ENCODE assay signal across 8 cellular contexts in genomic region chr9:117073539-117074336, GRCh38.
DNase-seq lines count a peak whose midpoint lies in the region; ATAC-seq and TF ChIP-seq lines count a peak whose summit lies in the region.

No MANE protein-coding gene starts in this region.

- H3K9me3 ChIP-seq in upper lobe of left lung = no peaks in the 10 kb centered on the region

- no peaks in the 10 kb centered on the region for H3K36me3 ChIP-seq in upper lobe of left lung

- no peak for TF ChIP-seq POLR2A in upper lobe of left lung (IDR thresholded peaks at IDR 0.05)

- H3K4me1 ChIP-seq in upper lobe of left lung = no peaks in the 10 kb centered on the region

- WGBS in upper lobe of left lung, 2 donors = 62 to 65% methylated on average over 11 of the region's 11 CpGs

- H3K27ac ChIP-seq in upper lobe of left lung = no peak overlapping the region

- TF ChIP-seq EP300 in upper lobe of left lung (IDR thresholded peaks at IDR 0.05) = no peak

- no peak for ATAC-seq in upper lobe of left lung (ENCODE audit: low FRiP score in 2 of 2)

- TF ChIP-seq CTCF in astrocyte of the cerebellum (IDR thresholded peaks at IDR 0.05; ENCODE audit: low read depth, low read length, missing control alignments) (peak; percentile 71), upper lobe of left lung (IDR thresholded peaks at IDR 0.05) (peak in 1 of 6 experiments; percentile 7)

- DNase-seq in NCI-H1417 (lab: John Stamatoyannopoulos, UW) = peak; percentile 24 to 76 (median 51)
- no peak for DNase-seq in NCI-H1417 treated with DMSO at 0.1 percent for 48 hours (lab: John Stamatoyannopoulos, UW)
- peak; percentile 16 for DNase-seq in KBM-7
- DNase-seq in astrocyte of the cerebellum (ENCODE audit: low read depth) = peak; percentile 13
- peak; percentile 67 for DNase-seq in myocyte (ENCODE audit: low read depth)
- no peak for DNase-seq in HCEC 1CT
- DNase-seq in stimulated activated CD4-positive, alpha-beta T cell treated with anti-CD3 and anti-CD28 coated beads, Interleukin-12 subunit alpha, Interleukin-12 subunit beta, amount 100 ng/mL, for 4 hours = no peak
- DNase-seq in upper lobe of left lung = no peak

- in situ Hi-C loops in KBM-7 (cut with MboI; ENCODE audit: low pct_unique_long_range_greater_than_20kb, low sequenced_read_pairs) = no loop called here
- in situ Hi-C loops in astrocyte of the cerebellum (cut with HindIII; ENCODE audit: low sequenced_read_pairs) = no loop called here

- H3K4me3 ChIP-seq in astrocyte of the cerebellum (ENCODE audit: low read depth, low read length) (no peak overlapping the region), upper lobe of left lung (no peak overlapping the region)

- no peaks in the 10 kb centered on the region for H3K27me3 ChIP-seq in upper lobe of left lung

Comparison
In these comparisons a context has a peak if more than half of its experiments do, and no peak if none do; other contexts are left out.
1. DNase-seq: peak in NCI-H1417 (3 of 3), KBM-7 (single experiment), astrocyte of the cerebellum (single experiment) and myocyte (single experiment); none in NCI-H1417 treated with DMSO at 0.1 percent for 48 hours (single experiment), HCEC 1CT (single experiment), stimulated activated CD4-positive, alpha-beta T cell treated with anti-CD3 and anti-CD28 coated beads, Interleukin-12 subunit alpha, Interleukin-12 subunit beta, amount 100 ng/mL, for 4 hours (single experiment) and upper lobe of left lung (0 of 2).